In the genomic region with DNA sequence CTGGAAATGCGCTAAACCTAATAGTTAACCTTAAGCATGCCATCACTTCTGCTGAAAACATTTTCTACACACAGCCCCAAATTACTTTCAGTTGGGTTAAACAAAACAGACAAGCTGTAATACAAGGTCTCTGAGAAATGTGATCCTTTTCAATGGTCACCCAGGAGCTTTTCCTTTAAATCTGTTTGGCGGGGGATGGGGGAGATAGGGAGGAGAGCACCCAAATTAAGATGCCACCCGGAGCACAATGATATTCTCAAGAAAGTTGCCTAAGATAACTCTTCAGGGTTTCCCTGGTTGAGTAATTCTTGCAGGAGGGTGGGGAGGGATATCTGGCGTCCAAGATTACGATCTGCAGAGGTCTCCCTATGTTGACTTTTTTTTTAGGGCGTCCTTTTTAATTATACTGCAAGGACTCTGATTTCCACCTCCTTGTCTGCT, we compare ENCODE assay signal across 8 cellular contexts. TPM values are rescaled to one million over a fixed set of nuclear protein-coding genes. Genes with fewer than 3 reads are reported as not detected.
DNase-seq lines count a peak whose midpoint lies in the region; ATAC-seq and TF ChIP-seq lines count a peak whose summit lies in the region.

No MANE protein-coding gene starts in this region.

- H3K9me2 ChIP-seq in hepatocyte (replicated peaks; ENCODE audit: insufficient read depth): no peaks in the 10 kb centered on the region

- peak overlapping the region; percentile 72 for H2AFZ ChIP-seq in hepatocyte

- WGBS in hepatocyte (ENCODE audit: low lambda C conversion rate, missing lambda C conversion rate): 4% methylated on average over 6 of the region's 6 CpGs

- H3K27me3 ChIP-seq in hepatocyte: peaks cover 9% of the 10 kb centered on the region

- H3K4me2 ChIP-seq in hepatocyte: peak overlapping the region; percentile 81

- H3K36me3 Mint-ChIP-seq in activated naive CD4-positive, alpha-beta T cell treated with anti-CD3 and anti-CD28 coated beads, Interleukin-2, amount 50 U/mL, for 24 hours: no peaks in the 10 kb centered on the region
- H3K36me3 Mint-ChIP-seq in activated naive CD4-positive, alpha-beta T cell treated with anti-CD3 and anti-CD28 coated beads, Interleukin-2, amount 50 U/mL, for 72 hours: peaks cover 0 to 14% of the 10 kb centered on the region in 2 donors
- no peaks in the 10 kb centered on the region for H3K36me3 Mint-ChIP-seq in activated CD4-positive, alpha-beta memory T cell treated with anti-CD3 and anti-CD28 coated beads, Interleukin-2, amount 10 ng/mL, durations not matched to agents 7 days and 5 days (ENCODE audit: low read depth)

- no peak for TF ChIP-seq CTCF in hepatocyte (IDR thresholded peaks at IDR 0.05; ENCODE audit: poor library complexity)

- peaks cover 4% of the 10 kb centered on the region for H4K20me1 ChIP-seq in hepatocyte (ENCODE audit: insufficient read depth, poor library complexity, severe bottlenecking)

- POLR2A ChIA-PET in activated CD4-positive, alpha-beta memory T cell treated with anti-CD3 and anti-CD28 coated beads, Interleukin-2, amount 10 ng/mL, durations not matched to agents 7 days and 5 days (lab: Charles Lee): no interaction called here

- no peaks in the 10 kb centered on the region for H3K9me3 ChIP-seq in hepatocyte (ENCODE audit: low read depth)

- peaks cover 39% of the 10 kb centered on the region for H3K79me2 ChIP-seq in hepatocyte

- H3K4me1 ChIP-seq in hepatocyte (ENCODE audit: insufficient read depth): peaks cover 14% of the 10 kb centered on the region

- H3K9me3 Mint-ChIP-seq in activated naive CD4-positive, alpha-beta T cell treated with anti-CD3 and anti-CD28 coated beads, Interleukin-2, amount 50 U/mL, for 24 hours: no peaks in the 10 kb centered on the region
- no peaks in the 10 kb centered on the region for H3K9me3 Mint-ChIP-seq in activated naive CD4-positive, alpha-beta T cell treated with anti-CD3 and anti-CD28 coated beads, Interleukin-2, amount 50 U/mL, for 72 hours
- H3K9me3 Mint-ChIP-seq in activated CD4-positive, alpha-beta memory T cell treated with anti-CD3 and anti-CD28 coated beads, Interleukin-2, amount 10 ng/mL, durations not matched to agents 7 days and 5 days: no peaks in the 10 kb centered on the region

- CTCF ChIA-PET in activated CD4-positive, alpha-beta memory T cell treated with anti-CD3 and anti-CD28 coated beads, Interleukin-2, amount 10 ng/mL, durations not matched to agents 7 days and 5 days (lab: Charles Lee): interaction anchor here (0.5 to 1.9 kb wide), 2 partner anchors 30 to 312 kb away, joined by 3 to 17 read pairs; no protein-coding TSS in a partner anchor

- H3K27ac Mint-ChIP-seq in activated naive CD4-positive, alpha-beta T cell treated with anti-CD3 and anti-CD28 coated beads, Interleukin-2, amount 50 U/mL, for 24 hours: peak overlapping the region; percentile 68
- H3K27ac Mint-ChIP-seq in activated naive CD4-positive, alpha-beta T cell treated with anti-CD3 and anti-CD28 coated beads, Interleukin-2, amount 50 U/mL, for 72 hours: no peak overlapping the region
- no peak overlapping the region for H3K27ac Mint-ChIP-seq in activated CD4-positive, alpha-beta memory T cell treated with anti-CD3 and anti-CD28 coated beads, Interleukin-2, amount 10 ng/mL, durations not matched to agents 7 days and 5 days

- DNase-seq in activated naive CD4-positive, alpha-beta T cell treated with anti-CD3 and anti-CD28 coated beads, Interleukin-2, amount 50 U/mL, for 72 hours (ENCODE audit: low spot score in 2 of 2): no peak
- no peak for DNase-seq in activated CD4-positive, alpha-beta memory T cell treated with anti-CD3 and anti-CD28 coated beads, Interleukin-2, amount 10 ng/mL, durations not matched to agents 7 days and 5 days
- DNase-seq in hepatocyte (ENCODE audit: low spot score) (peak; percentile 7), occipital lobe (lab: John Stamatoyannopoulos, UW) (no peak)

- no peak for ATAC-seq in activated naive CD4-positive, alpha-beta T cell treated with anti-CD3 and anti-CD28 coated beads, Interleukin-2, amount 50 U/mL, for 72 hours
- ATAC-seq in HG02870 (IDR thresholded peaks at IDR 0.05; ENCODE audit: unreplicated experiment) (no peak), HG03108 (IDR thresholded peaks at IDR 0.05; ENCODE audit: unreplicated experiment) (no peak)

- peak overlapping the region; percentile 81 for H3K27ac ChIP-seq in hepatocyte
- peak overlapping the region in 18 of 21 experiments; percentile 45 to 85 (median 74) for H3K27ac ChIP-seq in skin epidermis

- peak overlapping the region; percentile 89 for H3K4me3 Mint-ChIP-seq in activated naive CD4-positive, alpha-beta T cell treated with anti-CD3 and anti-CD28 coated beads, Interleukin-2, amount 50 U/mL, for 24 hours
- peak overlapping the region; percentile 55 for H3K4me3 Mint-ChIP-seq in activated CD4-positive, alpha-beta memory T cell treated with anti-CD3 and anti-CD28 coated beads, Interleukin-2, amount 10 ng/mL, durations not matched to agents 7 days and 5 days

- peak overlapping the region; percentile 92 for H3K4me3 ChIP-seq in hepatocyte
- H3K4me3 ChIP-seq in skin epidermis: peak overlapping the region; percentile 52 to 76 (median 65)

- H3K36me3 ChIP-seq in hepatocyte (replicated peaks; ENCODE audit: insufficient read depth, low read depth): no peaks in the 10 kb centered on the region

- H3K27me3 Mint-ChIP-seq in activated naive CD4-positive, alpha-beta T cell treated with anti-CD3 and anti-CD28 coated beads, Interleukin-2, amount 50 U/mL, for 24 hours: peaks cover 27% of the 10 kb centered on the region
- peaks cover 73% of the 10 kb centered on the region for H3K27me3 Mint-ChIP-seq in activated CD4-positive, alpha-beta memory T cell treated with anti-CD3 and anti-CD28 coated beads, Interleukin-2, amount 10 ng/mL, durations not matched to agents 7 days and 5 days

- peaks cover 28% of the 10 kb centered on the region for H3K4me1 Mint-ChIP-seq in activated naive CD4-positive, alpha-beta T cell treated with anti-CD3 and anti-CD28 coated beads, Interleukin-2, amount 50 U/mL, for 24 hours
- peaks cover 25% of the 10 kb centered on the region for H3K4me1 Mint-ChIP-seq in activated CD4-positive, alpha-beta memory T cell treated with anti-CD3 and anti-CD28 coated beads, Interleukin-2, amount 10 ng/mL, durations not matched to agents 7 days and 5 days

RNA-seq across cellular contexts. Expression of gene GAREM1, which starts 1.0 kb away (rescaled TPM):
- not detected for total RNA-seq in activated naive CD4-positive, alpha-beta T cell treated with anti-CD3 and anti-CD28 coated beads, Interleukin-2, amount 50 U/mL, for 72 hours
- total RNA-seq in activated CD4-positive, alpha-beta memory T cell treated with anti-CD3 and anti-CD28 coated beads, Interleukin-2, amount 10 ng/mL, durations not matched to agents 7 days and 5 days: under 1 TPM in 1 of 2 experiments, not detected in 1; 0.18 TPM
- 6.9 and 8.1 TPM in 2 replicates for total RNA-seq in hepatocyte
- 6.3 and 7.1 TPM in 2 replicates for polyA plus RNA-seq in hepatocyte
- 22.0 TPM for total RNA-seq in occipital lobe
